ENCODE assay signal across 22 cellular contexts in the genomic region with DNA sequence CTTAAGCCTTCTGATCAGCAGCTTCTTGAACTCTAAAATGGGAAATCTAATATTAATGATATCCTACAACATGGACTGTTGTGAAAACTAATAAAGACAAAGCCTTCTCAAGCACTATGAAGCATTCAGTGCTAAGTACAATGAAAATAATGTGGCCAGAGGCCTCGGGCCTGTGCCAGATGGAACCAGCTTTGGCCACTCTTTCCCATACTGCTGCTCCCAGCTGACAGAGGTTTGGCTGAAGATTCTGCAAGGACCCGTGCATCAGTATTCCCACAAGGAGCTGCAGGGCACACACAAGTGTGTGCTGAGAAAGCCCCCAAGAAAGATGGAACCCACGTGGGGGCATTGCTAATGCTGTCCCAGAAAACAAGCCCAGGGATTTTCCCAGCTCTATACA.
A peak's percentile ranks its signal among the peaks of the same experiment; 100 is the strongest.
DNase-seq lines count a peak whose midpoint lies in the region; ATAC-seq, FAIRE-seq and TF ChIP-seq lines count a peak whose summit lies in the region.
"Had no signal": no experiment of that assay in that cellular context is flagged by ENCODE, and none has a peak within 500 bp of the region (broad histone marks: within the 10 kb centered on the region; RNA-seq: fewer than 3 reads in every experiment).

No MANE protein-coding gene starts in this region.

- H3K27me3 ChIP-seq in heart right ventricle (no peaks in the 10 kb centered on the region), thyroid gland (no peaks in the 10 kb centered on the region), pancreas (no peaks in the 10 kb centered on the region)
- H3K27me3 ChIP-seq: MG63, Peyer's patch had no signal

- no peak overlapping the region for H3K4me3 ChIP-seq in heart right ventricle
- H3K4me3 ChIP-seq in fibroblast of pulmonary artery (replicated peaks; ENCODE audit: low read depth, low read length): no peak overlapping the region
- H3K4me3 ChIP-seq in mesodermal cell (ENCODE audit: extremely low read depth, insufficient read depth, low read length, poor library complexity, severe bottlenecking): no peak overlapping the region
- no peak overlapping the region for H3K4me3 ChIP-seq in thyroid gland (replicated peaks in 1 of 3)
- no peak overlapping the region for H3K4me3 ChIP-seq in pancreas
- H3K4me3 ChIP-seq: GM23248, K562, MG63, Peyer's patch had no signal

- ATAC-seq in heart right ventricle: peak in 1 of 8 donors; percentile 53
- no peak for ATAC-seq in HG03108 (IDR thresholded peaks at IDR 0.05; ENCODE audit: unreplicated experiment)
- no peak for ATAC-seq in GM21447 (IDR thresholded peaks at IDR 0.05; ENCODE audit: unreplicated experiment)
- ATAC-seq in pancreas: no peak
- ATAC-seq: K562 had no signal

- H3K36me3 ChIP-seq in heart right ventricle: no peaks in the 10 kb centered on the region
- H3K36me3 ChIP-seq in mesodermal cell (ENCODE audit: control insufficient read depth, insufficient read depth, low read length): no peaks in the 10 kb centered on the region
- no peaks in the 10 kb centered on the region for H3K36me3 ChIP-seq in thyroid gland
- H3K36me3 ChIP-seq in pancreas: no peaks in the 10 kb centered on the region
- H3K36me3 ChIP-seq: MG63, Peyer's patch had no signal

- intact Hi-C loops in heart right ventricle (cut with DNase I): loop anchor here in 1 of 10 donors (10.0 kb wide), 1 partner anchor 395 kb away; a partner anchor contains a TSS
- intact Hi-C loops in cardiac septum (cut with DNase I): loop anchor here (10.0 kb wide), 2 partner anchors 205 to 395 kb away; a partner anchor contains a TSS
- intact Hi-C loops in thyroid gland (cut with DNase I): no loop called here
- intact Hi-C loops in pancreas (cut with DNase I): loop anchor here in 1 of 3 donors (10.0 kb wide), 2 partner anchors 495 to 535 kb away; no protein-coding TSS in a partner anchor

- H3K4me1 ChIP-seq in heart right ventricle (peaks cover 0 to 28% (median 9%) of the 10 kb centered on the region in 9 donors), mesodermal cell (ENCODE audit: control insufficient read depth, insufficient read depth, low read length, poor library complexity, severe bottlenecking) (peaks cover 13% of the 10 kb centered on the region), thyroid gland (peaks cover 5 to 11% of the 10 kb centered on the region in 2 donors), pancreas (no peaks in the 10 kb centered on the region)
- H3K4me1 ChIP-seq: Peyer's patch had no signal

- H3K9me3 ChIP-seq in heart right ventricle: no peaks in the 10 kb centered on the region
- no peaks in the 10 kb centered on the region for H3K9me3 ChIP-seq in mesodermal cell (ENCODE audit: control insufficient read depth, low read length)
- no peaks in the 10 kb centered on the region for H3K9me3 ChIP-seq in thyroid gland
- H3K9me3 ChIP-seq in pancreas: no peaks in the 10 kb centered on the region
- H3K9me3 ChIP-seq: MG63, Peyer's patch had no signal

- 67 to 69% methylated on average over 3 of the region's 3 CpGs for WGBS in heart right ventricle, 2 donors
- WGBS in mesodermal cell (ENCODE audit: insufficient coverage in 2 of 2), 2 experiments: 89 to 100% methylated on average over 1 to 3 of the region's 3 CpGs
- 40 to 46% methylated on average over 3 of the region's 3 CpGs for WGBS in thyroid gland, 2 donors
- WGBS in pancreas, 2 donors: 52 to 60% methylated on average over 3 of the region's 3 CpGs

- no peak for TF ChIP-seq POLR2A in thyroid gland (IDR thresholded peaks at IDR 0.05)

- FAIRE-seq in pancreas (lab: Jason Lieb, UNC): no peak
- FAIRE-seq: K562 had no signal

- H3K27ac ChIP-seq in heart right ventricle (peak overlapping the region in 8 of 10 donors; percentile 35 to 78 (median 71)), mesodermal cell (ENCODE audit: low read depth, low read length, severe bottlenecking) (peak overlapping the region; percentile 85), thyroid gland (no peak overlapping the region), pancreas (no peak overlapping the region)
- H3K27ac ChIP-seq: GM23248, Peyer's patch had no signal

- DNase-seq in heart right ventricle: no peak
- DNase-seq in cardiac septum (ENCODE audit: low spot score): no peak
- DNase-seq in fibroblast of pulmonary artery (ENCODE audit: low read depth): peak; percentile 40
- DNase-seq in thyroid gland: peak; percentile 18 to 45
- no peak for DNase-seq in pancreas
- DNase-seq: 8988T, EL, GF-D8, GM23248, H9, HFFc6, MG63, NCI-H1417, NCI-H1694 treated with DMSO at 0.1 percent for 48 hours, NCI-H2081 treated with DMSO at 0.1 percent for 48 hours, NCI-H2171 treated with DMSO at 0.1 percent for 48 hours, NCI-H524 treated with DMSO at 0.1 percent for 48 hours, Peyer's patch had no signal

- TF ChIP-seq CTCF in heart right ventricle (IDR thresholded peaks at IDR 0.05): no peak
- TF ChIP-seq CTCF in fibroblast of pulmonary artery (IDR thresholded peaks at IDR 0.05; ENCODE audit: low read length, missing control alignments): no peak
- TF ChIP-seq CTCF in thyroid gland (IDR thresholded peaks at IDR 0.05): no peak
- no peak for TF ChIP-seq CTCF in pancreas (IDR thresholded peaks at IDR 0.05)

Comparison
In these comparisons a context has a peak if more than half of its experiments do, and no peak if none do; other contexts are left out.
1. DNase-seq: peak in fibroblast of pulmonary artery (single experiment) and thyroid gland (2 of 2); none in heart right ventricle (0 of 2), cardiac septum (single experiment) and pancreas (0 of 6).
2. H3K27ac ChIP-seq: peak in heart right ventricle (8 of 10) and mesodermal cell (single experiment); none in thyroid gland (0 of 3) and pancreas (0 of 4).